ENCODE assay signal across 1 cellular context in the genomic region with DNA sequence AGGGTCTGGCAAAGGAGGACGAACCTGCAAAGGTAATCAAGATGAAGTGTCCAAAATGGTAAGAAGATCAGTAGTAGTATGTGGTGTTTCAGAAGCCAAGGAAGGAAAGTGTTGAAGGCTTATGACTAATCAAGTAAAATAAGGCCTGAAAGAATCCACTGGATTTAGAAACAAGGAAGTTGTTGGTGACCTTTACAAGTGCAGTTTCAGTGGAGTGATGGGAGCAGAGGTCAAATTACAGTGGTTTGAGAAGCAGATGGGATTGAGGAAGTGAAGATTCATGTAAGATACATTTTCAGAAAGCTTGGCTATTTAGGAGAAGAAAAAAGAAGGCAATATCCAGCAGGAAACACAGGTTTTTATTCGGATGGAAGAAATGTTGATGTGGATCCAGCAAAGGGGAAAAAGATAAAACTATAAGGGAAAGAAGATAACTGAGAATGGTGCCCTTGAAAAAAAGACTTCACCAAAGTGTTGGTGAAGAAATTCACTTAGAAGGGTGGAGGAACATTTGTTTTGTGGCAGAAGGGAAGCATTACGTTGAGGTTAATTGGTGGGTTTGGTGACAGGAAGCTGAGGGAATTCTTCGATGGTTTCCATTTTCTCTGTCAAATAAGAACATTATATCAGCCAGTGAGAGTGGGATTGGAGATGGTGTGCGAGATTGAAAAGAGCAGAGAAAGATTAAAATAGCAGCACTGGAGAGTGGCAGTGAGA.
TF ChIP-seq lines count a peak whose summit lies in the region.

No MANE protein-coding gene starts in this region.

TF ChIP-seq in K562, 482 proteins besides CTCF, POLR2A, EP300 and RAD21 (continued from another document and continues in another):
- TF ChIP-seq, protein P1, sequence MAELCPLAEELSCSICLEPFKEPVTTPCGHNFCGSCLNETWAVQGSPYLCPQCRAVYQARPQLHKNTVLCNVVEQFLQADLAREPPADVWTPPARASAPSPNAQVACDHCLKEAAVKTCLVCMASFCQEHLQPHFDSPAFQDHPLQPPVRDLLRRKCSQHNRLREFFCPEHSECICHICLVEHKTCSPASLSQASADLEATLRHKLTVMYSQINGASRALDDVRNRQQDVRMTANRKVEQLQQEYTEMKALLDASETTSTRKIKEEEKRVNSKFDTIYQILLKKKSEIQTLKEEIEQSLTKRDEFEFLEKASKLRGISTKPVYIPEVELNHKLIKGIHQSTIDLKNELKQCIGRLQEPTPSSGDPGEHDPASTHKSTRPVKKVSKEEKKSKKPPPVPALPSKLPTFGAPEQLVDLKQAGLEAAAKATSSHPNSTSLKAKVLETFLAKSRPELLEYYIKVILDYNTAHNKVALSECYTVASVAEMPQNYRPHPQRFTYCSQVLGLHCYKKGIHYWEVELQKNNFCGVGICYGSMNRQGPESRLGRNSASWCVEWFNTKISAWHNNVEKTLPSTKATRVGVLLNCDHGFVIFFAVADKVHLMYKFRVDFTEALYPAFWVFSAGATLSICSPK (IDR thresholded peaks at IDR 0.05; ENCODE audit: borderline replicate concordance) = no peak
- TF ChIP-seq CBX2 (IDR thresholded peaks at IDR 0.05; ENCODE audit: insufficient read depth, low read length, poor library complexity, severe bottlenecking) (no peak), NR2C2 (CRISPR knock-in tag; IDR thresholded peaks at IDR 0.05) (peak; percentile 68; the same call in 1 of the 2 replicates), NR2C2 (tag; IDR thresholded peaks at IDR 0.05) (peak; percentile 94), ARNT (IDR thresholded peaks at IDR 0.05) (no peak), GABPA (tag; conservative IDR thresholded peaks at IDR 0.05; ENCODE audit: low read depth) (no peak), ZNF778 (CRISPR knock-in tag; IDR thresholded peaks at IDR 0.05) (no peak), CREM (IDR thresholded peaks at IDR 0.05; ENCODE audit: low read depth) (no peak), HOXB6 (CRISPR knock-in tag; IDR thresholded peaks at IDR 0.05; ENCODE audit: borderline replicate concordance) (no peak), ZKSCAN3 (CRISPR knock-in tag; IDR thresholded peaks at IDR 0.05) (no peak), ZNF444 (CRISPR knock-in tag; IDR thresholded peaks at IDR 0.05) (no peak), SMARCB1 (IDR thresholded peaks at IDR 0.05; ENCODE audit: insufficient read length, low read depth) (no peak), HMGN3 (IDR thresholded peaks at IDR 0.05; ENCODE audit: borderline replicate concordance, extremely low read depth, insufficient read length, low read depth, low read length) (no peak), ZNF57 (CRISPR knock-in tag; IDR thresholded peaks at IDR 0.05) (no peak), ZNF311 (CRISPR knock-in tag; IDR thresholded peaks at IDR 0.05) (no peak), FUS (optimal IDR thresholded peaks at IDR 0.05; ENCODE audit: low read depth, low read length) (no peak), PML (IDR thresholded peaks at IDR 0.05; ENCODE audit: low read length) (no peak; the same call in 1 of the 2 replicates), CBX3 (IDR thresholded peaks at IDR 0.05; ENCODE audit: borderline replicate concordance in 1 of 2, low read length in 2 of 2) (no peak), KDM1A (IDR thresholded peaks at IDR 0.05) (peak; percentile 90 to 92), CCNT2 (IDR thresholded peaks at IDR 0.05; ENCODE audit: borderline replicate concordance, extremely low read depth, insufficient read length, low read depth, low read length) (no peak), ZNF133 (CRISPR knock-in tag; IDR thresholded peaks at IDR 0.05) (no peak), ZBED1 (IDR thresholded peaks at IDR 0.05) (no peak), ZNF146 (CRISPR knock-in tag; IDR thresholded peaks at IDR 0.05; ENCODE audit: unreplicated experiment) (no peak), ZNF232 (CRISPR knock-in tag; IDR thresholded peaks at IDR 0.05) (no peak), ZNF354B (CRISPR knock-in tag; IDR thresholded peaks at IDR 0.05) (no peak), SRSF3 (IDR thresholded peaks at IDR 0.05; ENCODE audit: insufficient read depth, low read length) (no peak), ZNF766 (CRISPR knock-in tag; conservative IDR thresholded peaks at IDR 0.05) (no peak), MAFF (IDR thresholded peaks at IDR 0.05; ENCODE audit: low read length) (no peak), NFE2 (IDR thresholded peaks at IDR 0.05; ENCODE audit: low read depth) (no peak), TBP (optimal IDR thresholded peaks at IDR 0.05; ENCODE audit: low read depth, low read length) (no peak)
- TF ChIP-seq, protein P2, sequence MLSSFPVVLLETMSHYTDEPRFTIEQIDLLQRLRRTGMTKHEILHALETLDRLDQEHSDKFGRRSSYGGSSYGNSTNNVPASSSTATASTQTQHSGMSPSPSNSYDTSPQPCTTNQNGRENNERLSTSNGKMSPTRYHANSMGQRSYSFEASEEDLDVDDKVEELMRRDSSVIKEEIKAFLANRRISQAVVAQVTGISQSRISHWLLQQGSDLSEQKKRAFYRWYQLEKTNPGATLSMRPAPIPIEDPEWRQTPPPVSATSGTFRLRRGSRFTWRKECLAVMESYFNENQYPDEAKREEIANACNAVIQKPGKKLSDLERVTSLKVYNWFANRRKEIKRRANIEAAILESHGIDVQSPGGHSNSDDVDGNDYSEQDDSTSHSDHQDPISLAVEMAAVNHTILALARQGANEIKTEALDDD (IDR thresholded peaks at IDR 0.05) = peak; percentile 18; the same call in 1 of the 2 replicates
- TF ChIP-seq, protein P3, sequence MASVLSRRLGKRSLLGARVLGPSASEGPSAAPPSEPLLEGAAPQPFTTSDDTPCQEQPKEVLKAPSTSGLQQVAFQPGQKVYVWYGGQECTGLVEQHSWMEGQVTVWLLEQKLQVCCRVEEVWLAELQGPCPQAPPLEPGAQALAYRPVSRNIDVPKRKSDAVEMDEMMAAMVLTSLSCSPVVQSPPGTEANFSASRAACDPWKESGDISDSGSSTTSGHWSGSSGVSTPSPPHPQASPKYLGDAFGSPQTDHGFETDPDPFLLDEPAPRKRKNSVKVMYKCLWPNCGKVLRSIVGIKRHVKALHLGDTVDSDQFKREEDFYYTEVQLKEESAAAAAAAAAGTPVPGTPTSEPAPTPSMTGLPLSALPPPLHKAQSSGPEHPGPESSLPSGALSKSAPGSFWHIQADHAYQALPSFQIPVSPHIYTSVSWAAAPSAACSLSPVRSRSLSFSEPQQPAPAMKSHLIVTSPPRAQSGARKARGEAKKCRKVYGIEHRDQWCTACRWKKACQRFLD (CRISPR knock-in tag; IDR thresholded peaks at IDR 0.05) = no peak
- TF ChIP-seq, protein P4, sequence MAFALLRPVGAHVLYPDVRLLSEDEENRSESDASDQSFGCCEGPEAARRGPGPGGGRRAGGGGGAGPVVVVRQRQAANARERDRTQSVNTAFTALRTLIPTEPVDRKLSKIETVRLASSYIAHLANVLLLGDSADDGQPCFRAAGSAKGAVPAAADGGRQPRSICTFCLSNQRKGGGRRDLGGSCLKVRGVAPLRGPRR (CRISPR knock-in tag; IDR thresholded peaks at IDR 0.05) = no peak
- TF ChIP-seq, protein P5, sequence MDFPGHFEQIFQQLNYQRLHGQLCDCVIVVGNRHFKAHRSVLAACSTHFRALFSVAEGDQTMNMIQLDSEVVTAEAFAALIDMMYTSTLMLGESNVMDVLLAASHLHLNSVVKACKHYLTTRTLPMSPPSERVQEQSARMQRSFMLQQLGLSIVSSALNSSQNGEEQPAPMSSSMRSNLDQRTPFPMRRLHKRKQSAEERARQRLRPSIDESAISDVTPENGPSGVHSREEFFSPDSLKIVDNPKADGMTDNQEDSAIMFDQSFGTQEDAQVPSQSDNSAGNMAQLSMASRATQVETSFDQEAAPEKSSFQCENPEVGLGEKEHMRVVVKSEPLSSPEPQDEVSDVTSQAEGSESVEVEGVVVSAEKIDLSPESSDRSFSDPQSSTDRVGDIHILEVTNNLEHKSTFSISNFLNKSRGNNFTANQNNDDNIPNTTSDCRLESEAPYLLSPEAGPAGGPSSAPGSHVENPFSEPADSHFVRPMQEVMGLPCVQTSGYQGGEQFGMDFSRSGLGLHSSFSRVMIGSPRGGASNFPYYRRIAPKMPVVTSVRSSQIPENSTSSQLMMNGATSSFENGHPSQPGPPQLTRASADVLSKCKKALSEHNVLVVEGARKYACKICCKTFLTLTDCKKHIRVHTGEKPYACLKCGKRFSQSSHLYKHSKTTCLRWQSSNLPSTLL (IDR thresholded peaks at IDR 0.05) = peak; percentile 85
- TF ChIP-seq, protein P6, sequence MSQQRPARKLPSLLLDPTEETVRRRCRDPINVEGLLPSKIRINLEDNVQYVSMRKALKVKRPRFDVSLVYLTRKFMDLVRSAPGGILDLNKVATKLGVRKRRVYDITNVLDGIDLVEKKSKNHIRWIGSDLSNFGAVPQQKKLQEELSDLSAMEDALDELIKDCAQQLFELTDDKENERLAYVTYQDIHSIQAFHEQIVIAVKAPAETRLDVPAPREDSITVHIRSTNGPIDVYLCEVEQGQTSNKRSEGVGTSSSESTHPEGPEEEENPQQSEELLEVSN (IDR thresholded peaks at IDR 0.05; ENCODE audit: borderline replicate concordance in 1 of 2, extremely low read depth in 1 of 2, insufficient read depth in 1 of 2, insufficient read length in 1 of 2, low read depth in 1 of 2, low read length in 1 of 2, poor library complexity in 1 of 2, severe bottlenecking in 1 of 2) = no peak
- TF ChIP-seq, protein P7, sequence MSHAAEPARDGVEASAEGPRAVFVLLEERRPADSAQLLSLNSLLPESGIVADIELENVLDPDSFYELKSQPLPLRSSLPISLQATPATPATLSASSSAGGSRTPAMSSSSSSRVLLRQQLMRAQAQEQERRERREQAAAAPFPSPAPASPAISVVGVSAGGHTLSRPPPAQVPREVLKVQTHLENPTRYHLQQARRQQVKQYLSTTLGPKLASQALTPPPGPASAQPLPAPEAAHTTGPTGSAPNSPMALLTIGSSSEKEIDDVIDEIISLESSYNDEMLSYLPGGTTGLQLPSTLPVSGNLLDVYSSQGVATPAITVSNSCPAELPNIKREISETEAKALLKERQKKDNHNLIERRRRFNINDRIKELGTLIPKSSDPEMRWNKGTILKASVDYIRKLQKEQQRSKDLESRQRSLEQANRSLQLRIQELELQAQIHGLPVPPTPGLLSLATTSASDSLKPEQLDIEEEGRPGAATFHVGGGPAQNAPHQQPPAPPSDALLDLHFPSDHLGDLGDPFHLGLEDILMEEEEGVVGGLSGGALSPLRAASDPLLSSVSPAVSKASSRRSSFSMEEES (CRISPR knock-in tag; IDR thresholded peaks at IDR 0.05) = no peak
- TF ChIP-seq, protein P8, sequence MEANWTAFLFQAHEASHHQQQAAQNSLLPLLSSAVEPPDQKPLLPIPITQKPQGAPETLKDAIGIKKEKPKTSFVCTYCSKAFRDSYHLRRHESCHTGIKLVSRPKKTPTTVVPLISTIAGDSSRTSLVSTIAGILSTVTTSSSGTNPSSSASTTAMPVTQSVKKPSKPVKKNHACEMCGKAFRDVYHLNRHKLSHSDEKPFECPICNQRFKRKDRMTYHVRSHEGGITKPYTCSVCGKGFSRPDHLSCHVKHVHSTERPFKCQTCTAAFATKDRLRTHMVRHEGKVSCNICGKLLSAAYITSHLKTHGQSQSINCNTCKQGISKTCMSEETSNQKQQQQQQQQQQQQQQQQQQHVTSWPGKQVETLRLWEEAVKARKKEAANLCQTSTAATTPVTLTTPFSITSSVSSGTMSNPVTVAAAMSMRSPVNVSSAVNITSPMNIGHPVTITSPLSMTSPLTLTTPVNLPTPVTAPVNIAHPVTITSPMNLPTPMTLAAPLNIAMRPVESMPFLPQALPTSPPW (CRISPR knock-in tag; IDR thresholded peaks at IDR 0.05) = no peak
- TF ChIP-seq, protein P9, sequence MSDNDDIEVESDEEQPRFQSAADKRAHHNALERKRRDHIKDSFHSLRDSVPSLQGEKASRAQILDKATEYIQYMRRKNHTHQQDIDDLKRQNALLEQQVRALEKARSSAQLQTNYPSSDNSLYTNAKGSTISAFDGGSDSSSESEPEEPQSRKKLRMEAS (CRISPR knock-in tag; IDR thresholded peaks at IDR 0.05) = no peak
- TF ChIP-seq, protein P10, sequence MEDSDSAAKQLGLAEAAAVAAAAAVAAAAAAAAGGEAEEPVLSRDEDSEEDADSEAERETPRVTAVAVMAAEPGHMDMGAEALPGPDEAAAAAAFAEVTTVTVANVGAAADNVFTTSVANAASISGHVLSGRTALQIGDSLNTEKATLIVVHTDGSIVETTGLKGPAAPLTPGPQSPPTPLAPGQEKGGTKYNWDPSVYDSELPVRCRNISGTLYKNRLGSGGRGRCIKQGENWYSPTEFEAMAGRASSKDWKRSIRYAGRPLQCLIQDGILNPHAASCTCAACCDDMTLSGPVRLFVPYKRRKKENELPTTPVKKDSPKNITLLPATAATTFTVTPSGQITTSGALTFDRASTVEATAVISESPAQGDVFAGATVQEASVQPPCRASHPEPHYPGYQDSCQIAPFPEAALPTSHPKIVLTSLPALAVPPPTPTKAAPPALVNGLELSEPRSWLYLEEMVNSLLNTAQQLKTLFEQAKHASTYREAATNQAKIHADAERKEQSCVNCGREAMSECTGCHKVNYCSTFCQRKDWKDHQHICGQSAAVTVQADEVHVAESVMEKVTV (CRISPR knock-in tag; IDR thresholded peaks at IDR 0.05) = no peak
- TF ChIP-seq, protein P11, sequence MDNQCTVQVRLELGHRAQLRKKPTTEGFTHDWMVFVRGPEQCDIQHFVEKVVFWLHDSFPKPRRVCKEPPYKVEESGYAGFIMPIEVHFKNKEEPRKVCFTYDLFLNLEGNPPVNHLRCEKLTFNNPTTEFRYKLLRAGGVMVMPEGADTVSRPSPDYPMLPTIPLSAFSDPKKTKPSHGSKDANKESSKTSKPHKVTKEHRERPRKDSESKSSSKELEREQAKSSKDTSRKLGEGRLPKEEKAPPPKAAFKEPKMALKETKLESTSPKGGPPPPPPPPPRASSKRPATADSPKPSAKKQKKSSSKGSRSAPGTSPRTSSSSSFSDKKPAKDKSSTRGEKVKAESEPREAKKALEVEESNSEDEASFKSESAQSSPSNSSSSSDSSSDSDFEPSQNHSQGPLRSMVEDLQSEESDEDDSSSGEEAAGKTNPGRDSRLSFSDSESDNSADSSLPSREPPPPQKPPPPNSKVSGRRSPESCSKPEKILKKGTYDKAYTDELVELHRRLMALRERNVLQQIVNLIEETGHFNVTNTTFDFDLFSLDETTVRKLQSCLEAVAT (IDR thresholded peaks at IDR 0.05) = peak in 1 of 2 experiments; percentile 75; a peak in 2 of 4 replicates
- TF ChIP-seq, protein P12, sequence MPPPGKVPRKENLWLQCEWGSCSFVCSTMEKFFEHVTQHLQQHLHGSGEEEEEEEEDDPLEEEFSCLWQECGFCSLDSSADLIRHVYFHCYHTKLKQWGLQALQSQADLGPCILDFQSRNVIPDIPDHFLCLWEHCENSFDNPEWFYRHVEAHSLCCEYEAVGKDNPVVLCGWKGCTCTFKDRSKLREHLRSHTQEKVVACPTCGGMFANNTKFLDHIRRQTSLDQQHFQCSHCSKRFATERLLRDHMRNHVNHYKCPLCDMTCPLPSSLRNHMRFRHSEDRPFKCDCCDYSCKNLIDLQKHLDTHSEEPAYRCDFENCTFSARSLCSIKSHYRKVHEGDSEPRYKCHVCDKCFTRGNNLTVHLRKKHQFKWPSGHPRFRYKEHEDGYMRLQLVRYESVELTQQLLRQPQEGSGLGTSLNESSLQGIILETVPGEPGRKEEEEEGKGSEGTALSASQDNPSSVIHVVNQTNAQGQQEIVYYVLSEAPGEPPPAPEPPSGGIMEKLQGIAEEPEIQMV (tag; conservative IDR thresholded peaks at IDR 0.05; ENCODE audit: low read depth) = 0 out of 2 replicates have a peak, but pooled peaks have one; percentile 26
